15 cellular contexts compared by ENCODE assay signal in the genomic region with DNA sequence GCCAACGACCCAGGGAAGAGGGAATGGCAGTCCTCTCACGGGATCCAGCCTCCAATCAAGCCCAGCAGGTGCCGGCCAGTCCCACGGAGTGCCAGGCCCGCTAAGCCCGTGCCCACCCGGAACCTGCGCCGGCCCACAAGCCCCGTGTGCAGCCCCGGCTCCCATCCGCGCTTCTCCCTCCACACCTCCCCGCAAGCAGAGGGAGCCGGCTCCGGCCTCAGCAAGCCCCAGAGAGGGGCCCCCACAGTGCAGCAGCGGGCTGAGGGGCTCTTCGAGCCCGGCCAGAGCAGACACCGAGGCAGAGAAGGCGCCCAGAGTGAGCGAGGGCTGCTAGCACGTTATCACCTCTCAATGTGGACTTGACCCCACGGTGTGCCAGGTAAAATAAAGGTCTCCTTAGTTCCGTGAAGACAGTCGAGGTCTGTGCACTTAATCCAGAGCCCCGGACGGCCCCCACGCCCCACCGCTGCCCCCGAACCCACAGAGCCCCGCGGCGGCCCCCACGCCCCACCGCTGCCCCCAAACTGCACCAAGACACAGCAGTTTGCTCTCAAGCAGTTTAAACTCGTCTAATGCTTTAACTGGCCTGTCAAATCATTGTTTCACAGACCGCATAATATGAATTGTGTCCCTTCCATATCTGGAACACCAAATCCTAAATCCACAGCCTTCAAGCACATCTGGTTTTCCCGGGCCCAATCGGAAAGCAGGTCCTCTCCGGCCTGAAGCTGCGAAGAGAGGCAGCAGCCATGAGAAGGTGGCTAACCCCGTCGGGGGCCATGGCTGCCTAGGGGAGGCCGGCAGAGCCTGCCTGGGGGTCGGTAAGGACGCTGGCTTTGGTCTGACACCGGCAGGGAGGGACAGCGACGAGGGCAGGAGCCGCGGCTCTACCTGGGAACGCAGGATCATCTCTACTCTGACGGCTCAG.
"Had no signal": no experiment of that assay in that cellular context is flagged by ENCODE, and none has a peak within 500 bp of the region (broad histone marks: within the 10 kb centered on the region; RNA-seq: fewer than 3 reads in every experiment).

No MANE protein-coding gene starts in this region.

- DNase-seq: activated CD4-positive, alpha-beta memory T cell treated with anti-CD3 and anti-CD28 coated beads, Interleukin-2, amount 10 ng/mL, durations not matched to agents 7 days and 5 days; activated gamma-delta T cell; activated naive CD8-positive, alpha-beta T cell treated with anti-CD3 and anti-CD28 coated beads for 36 hours; activated T-cell treated with anti-CD3 and anti-CD28 coated beads, Interleukin-2, amount 50 U/mL, for 4 hours; cerebellar nuclear complex; effector memory CD8-positive, alpha-beta T cell; foreskin melanocyte; Right ventricle myocardium superior; small intestine; stimulated activated naive CD8-positive, alpha-beta T cell treated with anti-CD3 and anti-CD28 coated beads, Interleukin-15, Interleukin-2, amounts not matched to agents 100 U/mL and 50 U/mL, for 24 hours; T-helper 1 cell had no signal

- ATAC-seq: activated T-cell treated with anti-CD3 and anti-CD28 coated beads, Interleukin-2, amount 50 U/mL, for 4 hours; effector memory CD8-positive, alpha-beta T cell; stimulated activated naive CD8-positive, alpha-beta T cell treated with anti-CD3 and anti-CD28 coated beads, Interleukin-15, Interleukin-2, amounts not matched to agents 100 U/mL and 50 U/mL, for 24 hours had no signal

- H3K4me3 ChIP-seq: SK-N-MC, suprapubic skin had no signal

- H3K4me1 ChIP-seq: parathyroid adenoma, suprapubic skin had no signal

- H3K36me3 ChIP-seq: suprapubic skin had no signal

- H3K9me3 ChIP-seq: suprapubic skin had no signal

- H3K27ac ChIP-seq: epithelial cell of prostate, parathyroid adenoma, SK-N-MC, suprapubic skin had no signal
